Comparison of ENCODE assay signal across 15 cellular contexts in the genomic region with DNA sequence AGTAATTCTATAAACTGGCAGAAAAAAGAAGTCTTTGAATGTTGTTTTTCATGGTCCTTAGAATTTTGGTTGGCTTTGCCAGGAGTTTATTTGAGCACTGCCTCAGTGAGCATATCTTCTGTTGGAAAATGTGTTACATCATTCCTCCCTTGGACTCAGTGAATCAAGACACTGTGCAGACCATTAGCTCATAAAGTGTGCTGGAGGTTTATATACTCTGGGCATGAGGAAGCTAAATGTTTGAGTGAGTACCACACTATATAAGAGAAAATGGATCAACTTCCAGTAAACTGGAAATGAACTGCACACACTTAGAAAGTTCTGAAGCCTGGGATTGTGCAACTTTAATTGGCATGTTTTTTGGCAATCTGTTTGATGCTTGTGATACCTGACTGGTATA.
DNase-seq lines count a peak whose midpoint lies in the region; ATAC-seq and TF ChIP-seq lines count a peak whose summit lies in the region.
"Had no signal": no experiment of that assay in that cellular context is flagged by ENCODE, and none has a peak within 500 bp of the region (broad histone marks: within the 10 kb centered on the region; RNA-seq: fewer than 3 reads in every experiment).

No MANE protein-coding gene starts in this region.

- H3K27me3 Mint-ChIP-seq in neural progenitor cell (ENCODE audit: insufficient read depth, low read depth): peaks cover 4% of the 10 kb centered on the region

- no peaks in the 10 kb centered on the region for H4K20me1 ChIP-seq in neural progenitor cell (ENCODE audit: low read depth)

- peaks cover 38% of the 10 kb centered on the region for H3K4me1 Mint-ChIP-seq in neural progenitor cell

- H3K27ac Mint-ChIP-seq in neural progenitor cell: no peak overlapping the region
- H3K27ac Mint-ChIP-seq: T-helper 1 cell treated with Interleukin-12 subunit alpha and Interleukin-12 subunit beta and Interleukin-4 antibody, amounts not matched to agents 30 μg/mL and 1 μg/mL, for 36 hours had no signal

- ATAC-seq in Right ventricle myocardium inferior (peak; percentile 53), GM18505 (IDR thresholded peaks at IDR 0.05; ENCODE audit: unreplicated experiment) (no peak)
- ATAC-seq: activated T-cell treated with anti-CD3 and anti-CD28 coated beads, Interleukin-2, amount 50 U/mL, for 4 hours; upper lobe of right lung had no signal

- H3K4me1 ChIP-seq in right atrium auricular region (peaks cover 0 to 27% of the 10 kb centered on the region in 2 donors), neural progenitor cell (peaks cover 21% of the 10 kb centered on the region), urinary bladder (ENCODE audit: insufficient read depth) (no peaks in the 10 kb centered on the region)

- H3K27me3 ChIP-seq in right atrium auricular region: no peaks in the 10 kb centered on the region
- peaks cover 17% of the 10 kb centered on the region for H3K27me3 ChIP-seq in neural progenitor cell
- H3K27me3 ChIP-seq: upper lobe of right lung had no signal

- TF ChIP-seq CTCF in right atrium auricular region (IDR thresholded peaks at IDR 0.05) (no peak), neural progenitor cell (IDR thresholded peaks at IDR 0.05) (no peak)

- intact Hi-C loops in Right ventricle myocardium inferior (cut with DNase I): loop anchor here (2.0 to 5.0 kb wide), 3 partner anchors 43 to 253 kb away; a partner anchor contains a TSS
- intact Hi-C loops in cardiac septum (cut with DNase I): loop anchor here (2.0 to 5.0 kb wide), 4 partner anchors 41 to 251 kb away; a partner anchor contains a TSS

- no peaks in the 10 kb centered on the region for H3K79me2 ChIP-seq in neural progenitor cell (ENCODE audit: low read depth)

- peak overlapping the region; percentile 43 for H2AFZ ChIP-seq in neural progenitor cell (replicated peaks)

- peak overlapping the region; percentile 80 for H3K4me3 Mint-ChIP-seq in neural progenitor cell
- H3K4me3 Mint-ChIP-seq: activated T-cell treated with anti-CD3 and anti-CD28 coated beads, Interleukin-2, amount 50 U/mL, for 4 hours; T-helper 1 cell treated with Interleukin-12 subunit alpha and Interleukin-12 subunit beta and Interleukin-4 antibody, amounts not matched to agents 30 μg/mL and 1 μg/mL, for 36 hours had no signal

- H3K4me2 ChIP-seq in neural progenitor cell: peak overlapping the region; percentile 64

- H3K9ac ChIP-seq in neural progenitor cell: no peak overlapping the region

- H3K36me3 ChIP-seq in right atrium auricular region (peaks cover 9% of the 10 kb centered on the region), neural progenitor cell (no peaks in the 10 kb centered on the region), urinary bladder (ENCODE audit: insufficient read depth) (no peaks in the 10 kb centered on the region)
- H3K36me3 ChIP-seq: brain microvascular endothelial cell had no signal

- H3K9me3 ChIP-seq in right atrium auricular region (no peaks in the 10 kb centered on the region), neural progenitor cell (ENCODE audit: low read depth) (no peaks in the 10 kb centered on the region)
- H3K9me3 ChIP-seq: upper lobe of right lung had no signal

- peak overlapping the region; percentile 57 to 69 for H3K27ac ChIP-seq in right atrium auricular region
- H3K27ac ChIP-seq in neural progenitor cell: no peak overlapping the region
- H3K27ac ChIP-seq in urinary bladder (ENCODE audit: low read depth): no peak overlapping the region
- H3K27ac ChIP-seq: brain microvascular endothelial cell, upper lobe of right lung had no signal

- DNase-seq in Right ventricle myocardium inferior (ENCODE audit: missing footprints) (no peak), cardiac septum (ENCODE audit: low spot score) (no peak), right atrium auricular region (ENCODE audit: low spot score) (no peak), neural progenitor cell (ENCODE audit: low spot score) (no peak), SKM-1 (lab: John Stamatoyannopoulos, UW; ENCODE audit: unreplicated experiment) (no peak), SHP77 (lab: John Stamatoyannopoulos, UW) (no peak)
- DNase-seq: 8988T; activated CD4-positive, alpha-beta T cell treated with anti-CD3 and anti-CD28 coated beads for 48 hours; activated T-cell treated with anti-CD3 and anti-CD28 coated beads, Interleukin-2, amount 50 U/mL, for 4 hours; brain microvascular endothelial cell; DMS153; upper lobe of right lung had no signal

- TF ChIP-seq POLR2A in GM18505 (IDR thresholded peaks at IDR 0.05; ENCODE audit: borderline replicate concordance, extremely low read depth, insufficient read depth, insufficient read length): no peak

- H3K36me3 Mint-ChIP-seq in neural progenitor cell: no peaks in the 10 kb centered on the region

- H3K9me3 Mint-ChIP-seq in neural progenitor cell: no peaks in the 10 kb centered on the region
- H3K9me3 Mint-ChIP-seq: activated T-cell treated with anti-CD3 and anti-CD28 coated beads, Interleukin-2, amount 50 U/mL, for 4 hours; T-helper 1 cell treated with Interleukin-12 subunit alpha and Interleukin-12 subunit beta and Interleukin-4 antibody, amounts not matched to agents 30 μg/mL and 1 μg/mL, for 36 hours had no signal

- H3F3A ChIP-seq in neural progenitor cell (ENCODE audit: low read depth): peaks cover 18% of the 10 kb centered on the region

- H3K4me3 ChIP-seq in right atrium auricular region (peak overlapping the region in 1 of 2 donors; percentile 36), neural progenitor cell (no peak overlapping the region), urinary bladder (ENCODE audit: low read depth, low read length) (peak overlapping the region; percentile 5)
- H3K4me3 ChIP-seq: upper lobe of right lung had no signal

Comparison
In these comparisons a context has a peak if more than half of its experiments do, and no peak if none do; other contexts are left out.
1. H3K27ac ChIP-seq: peak in right atrium auricular region (2 of 2); none in neural progenitor cell (single experiment) and urinary bladder (single experiment).